ENCODE assay signal across 15 cellular contexts in genomic region chr2:24855022-24855622, GRCh38.
DNase-seq lines count a peak whose midpoint lies in the region; ATAC-seq and TF ChIP-seq lines count a peak whose summit lies in the region.
"Had no signal": no experiment of that assay in that cellular context is flagged by ENCODE, and none has a peak within 500 bp of the region (broad histone marks: within the 10 kb centered on the region; RNA-seq: fewer than 3 reads in every experiment).

No MANE protein-coding gene starts in this region.

- WGBS in testis, 2 donors, result 47 to 55% methylated on average over 8 of the region's 8 CpGs

- no peak overlapping the region for H3K27ac Mint-ChIP-seq in T-helper 17 cell
- no peak overlapping the region for H3K27ac Mint-ChIP-seq in activated T-helper 17 cell treated with anti-CD3 and anti-CD28 coated beads, Interleukin-2, amount 50 U/mL, for 72 hours

- DNase-seq in T-helper 17 cell, result no peak
- DNase-seq in fibroblast of gingiva (ENCODE audit: low read depth), result peak; percentile 44
- DNase-seq in testis, result peak; percentile 54
- DNase-seq in RKO (ENCODE audit: low spot score), result no peak
- DNase-seq in putamen (ENCODE audit: low spot score), result no peak
- no peak for DNase-seq in erythroblast (lab: John Stamatoyannopoulos, UW)
- DNase-seq: activated CD4-positive, alpha-beta T cell treated with anti-CD3 and anti-CD28 coated beads, Interleukin-2, amount 50 U/mL, for 1 hour; DND-41; naive B cell; NCI-H146; T-helper 9 cell had no signal

- no peaks in the 10 kb centered on the region for H3K9me3 Mint-ChIP-seq in activated T-helper 17 cell treated with anti-CD3 and anti-CD28 coated beads, Interleukin-2, amount 50 U/mL, for 72 hours

- H3K36me3 ChIP-seq in muscle layer of duodenum (ENCODE audit: control insufficient read depth in 1 of 2, insufficient read depth in 2 of 2, low read length in 2 of 2) (no peaks in the 10 kb centered on the region), testis (ENCODE audit: low read depth, missing control alignments) (no peaks in the 10 kb centered on the region)

- H3K4me1 ChIP-seq in muscle layer of duodenum (ENCODE audit: control insufficient read depth in 1 of 2, insufficient read depth in 2 of 2, low read length in 2 of 2) (no peaks in the 10 kb centered on the region), testis (peaks cover 40% of the 10 kb centered on the region)

- H3K4me3 Mint-ChIP-seq in T-helper 17 cell, result peak overlapping the region; percentile 7
- H3K4me3 Mint-ChIP-seq in activated T-helper 17 cell treated with anti-CD3 and anti-CD28 coated beads, Interleukin-2, amount 50 U/mL, for 72 hours, result no peak overlapping the region
- H3K4me3 Mint-ChIP-seq: naive B cell had no signal

- peaks cover 4% of the 10 kb centered on the region for H3K4me1 Mint-ChIP-seq in T-helper 17 cell
- H3K4me1 Mint-ChIP-seq in activated T-helper 17 cell treated with anti-CD3 and anti-CD28 coated beads, Interleukin-2, amount 50 U/mL, for 72 hours, result no peaks in the 10 kb centered on the region

- no peak overlapping the region for H3K4me3 ChIP-seq in muscle layer of duodenum (ENCODE audit: low read depth in 1 of 2, low read length in 2 of 2)
- no peak overlapping the region for H3K4me3 ChIP-seq in testis
- H3K4me3 ChIP-seq: GM12878 had no signal

- H3K27me3 ChIP-seq in muscle layer of duodenum (ENCODE audit: low read depth, low read length) (no peaks in the 10 kb centered on the region), testis (no peaks in the 10 kb centered on the region)
- H3K27me3 ChIP-seq: BE2C had no signal

- no peak for ATAC-seq in T-helper 17 cell
- ATAC-seq in activated T-helper 17 cell treated with anti-CD3 and anti-CD28 coated beads, Interleukin-2, amount 50 U/mL, for 72 hours (replicated peaks), result no peak
- ATAC-seq: GM12878 had no signal

- H3K27ac ChIP-seq in muscle layer of duodenum (ENCODE audit: low read length) (peak overlapping the region; percentile 60), testis (peak overlapping the region; percentile 59 to 80)

- intact Hi-C loops in testis (cut with DNase I; ENCODE audit: low total_unique reads), result no loop called here

- no peaks in the 10 kb centered on the region for H3K27me3 Mint-ChIP-seq in T-helper 17 cell
- no peaks in the 10 kb centered on the region for H3K27me3 Mint-ChIP-seq in activated T-helper 17 cell treated with anti-CD3 and anti-CD28 coated beads, Interleukin-2, amount 50 U/mL, for 72 hours
- H3K27me3 Mint-ChIP-seq: naive B cell had no signal

- H3K9me3 ChIP-seq in T-helper 17 cell (ENCODE audit: control insufficient read depth, low read length, poor library complexity, severe bottlenecking), result no peaks in the 10 kb centered on the region
- H3K9me3 ChIP-seq in muscle layer of duodenum (ENCODE audit: control insufficient read depth in 1 of 2, low read length in 2 of 2), result no peaks in the 10 kb centered on the region
- no peaks in the 10 kb centered on the region for H3K9me3 ChIP-seq in testis
- H3K9me3 ChIP-seq: BE2C had no signal

- no peaks in the 10 kb centered on the region for H3K36me3 Mint-ChIP-seq in T-helper 17 cell (ENCODE audit: low read depth)
- no peaks in the 10 kb centered on the region for H3K36me3 Mint-ChIP-seq in activated T-helper 17 cell treated with anti-CD3 and anti-CD28 coated beads, Interleukin-2, amount 50 U/mL, for 72 hours (ENCODE audit: low read depth)

- TF ChIP-seq CTCF in testis (IDR thresholded peaks at IDR 0.05), result no peak

- no peak for TF ChIP-seq POLR2A in testis (IDR thresholded peaks at IDR 0.05)
- TF ChIP-seq POLR2A in erythroblast (IDR thresholded peaks at IDR 0.05; ENCODE audit: low read length), result no peak

Comparison
In these comparisons a context has a peak if more than half of its experiments do, and no peak if none do; other contexts are left out.
1. DNase-seq: peak in fibroblast of gingiva (single experiment) and testis (single experiment); none in T-helper 17 cell (0 of 3), RKO (single experiment), putamen (single experiment) and erythroblast (0 of 2).